In genomic region chr9:105296889-105297288, GRCh38 we compare ENCODE assay signal across 9 cellular contexts. TPM values are rescaled to one million over a fixed set of nuclear protein-coding genes. Genes with fewer than 3 reads are reported as not detected.
DNase-seq lines count a peak whose midpoint lies in the region; ATAC-seq, FAIRE-seq and TF ChIP-seq lines count a peak whose summit lies in the region.
"Had no signal": no experiment of that assay in that cellular context is flagged by ENCODE, and none has a peak within 500 bp of the region (broad histone marks: within the 10 kb centered on the region; RNA-seq: fewer than 3 reads in every experiment).

No MANE protein-coding gene starts in this region.

- dilution Hi-C loops in keratinocyte (cut with MboI; ENCODE audit: extremely low pct_ligation_motif_present, low sequenced_read_pairs) = no loop called here

- H3K4me1 Mint-ChIP-seq in chondrocyte (ENCODE audit: low read depth) = peaks cover 52% of the 10 kb centered on the region

- no peak for TF ChIP-seq EP300 in upper lobe of left lung (IDR thresholded peaks at IDR 0.05)

- peaks cover 9% of the 10 kb centered on the region for H3K79me2 ChIP-seq in keratinocyte (ENCODE audit: control insufficient read depth, insufficient read depth, low read length)

- 31 to 59% methylated on average over 2 of the region's 2 CpGs for WGBS in upper lobe of left lung, 2 donors

- H3K9me3 ChIP-seq in keratinocyte (ENCODE audit: control insufficient read depth, low read depth, low read length) (no peaks in the 10 kb centered on the region), upper lobe of left lung (no peaks in the 10 kb centered on the region)

- TF ChIP-seq POLR2A in upper lobe of left lung (IDR thresholded peaks at IDR 0.05) = no peak

- H3K4me3 ChIP-seq in keratinocyte (ENCODE audit: control insufficient read depth in 2 of 3, extremely low read depth in 1 of 3, insufficient read depth in 2 of 3, low read depth in 1 of 3, low read length in 3 of 3) (no peak overlapping the region), upper lobe of left lung (no peak overlapping the region)

- H3K27me3 Mint-ChIP-seq in chondrocyte (ENCODE audit: low read depth) = no peaks in the 10 kb centered on the region

- H3K4me3 Mint-ChIP-seq in chondrocyte (ENCODE audit: unreplicated experiment) = no peak overlapping the region

- no peaks in the 10 kb centered on the region for H3K9me1 ChIP-seq in keratinocyte (ENCODE audit: control insufficient read depth, extremely low read depth, insufficient read depth, low read length)

- H3K36me3 ChIP-seq in keratinocyte (ENCODE audit: control insufficient read depth in 2 of 2, extremely low read depth in 1 of 2, insufficient read depth in 2 of 2, low read length in 2 of 2) (no peaks in the 10 kb centered on the region), upper lobe of left lung (peaks cover 0 to 15% (median 3%) of the 10 kb centered on the region in 4 donors)

- no peaks in the 10 kb centered on the region for H4K20me1 ChIP-seq in keratinocyte (ENCODE audit: control insufficient read depth, extremely low read depth, insufficient read depth, low read length)

- no peak for TF ChIP-seq CTCF in chondrocyte (IDR thresholded peaks at IDR 0.05)
- no peak for TF ChIP-seq CTCF in keratinocyte (optimal IDR thresholded peaks at IDR 0.05 in 1 of 3, IDR thresholded peaks at IDR 0.05 in 1 of 3, conservative IDR thresholded peaks at IDR 0.05 in 1 of 3; ENCODE audit: extremely low read depth in 1 of 3, insufficient read depth in 2 of 3, low read length in 3 of 3)
- no peak for TF ChIP-seq CTCF in upper lobe of left lung (IDR thresholded peaks at IDR 0.05)
- no peak for TF ChIP-seq CTCF in GM10266 (IDR thresholded peaks at IDR 0.05; ENCODE audit: control insufficient read depth, insufficient read depth, low read depth, missing control alignments)

- H3K27ac ChIP-seq in keratinocyte (ENCODE audit: control insufficient read depth, insufficient read depth, low read length) (peak overlapping the region; percentile 61), upper lobe of left lung (peak overlapping the region in 3 of 4 donors; percentile 28 to 82 (median 68))

- peaks cover 3% of the 10 kb centered on the region for H3K9me3 Mint-ChIP-seq in chondrocyte (ENCODE audit: low read depth)

- peak; percentile 96 for DNase-seq in M059J (ENCODE audit: low read depth)
- DNase-seq in chondrocyte (ENCODE audit: low spot score) = no peak
- DNase-seq in keratinocyte (ENCODE audit: low read depth, low spot score) = no peak
- no peak for DNase-seq in upper lobe of left lung
- no peak for DNase-seq in GM10266 (ENCODE audit: extremely low spot score)
- no peak for DNase-seq in DMS79 (lab: John Stamatoyannopoulos, UW)
- DNase-seq in NCI-H187 treated with DMSO at 0.1 percent for 48 hours (lab: John Stamatoyannopoulos, UW) = no peak
- DNase-seq: SHP77 had no signal

- H3K4me1 ChIP-seq in keratinocyte (ENCODE audit: control insufficient read depth, extremely low read depth, insufficient read depth, low read length) (peaks cover 27% of the 10 kb centered on the region), upper lobe of left lung (peaks cover 7 to 45% (median 24%) of the 10 kb centered on the region in 4 donors)

- peak overlapping the region; percentile 20 for H3K9ac ChIP-seq in keratinocyte (ENCODE audit: control insufficient read depth, extremely low read depth, insufficient read depth, low read length)

- peak; percentile 53 to 86 for ATAC-seq in upper lobe of left lung (ENCODE audit: low FRiP score in 2 of 2)
- no peak for ATAC-seq in GM21423 (IDR thresholded peaks at IDR 0.05; ENCODE audit: unreplicated experiment)

- H3K27me3 ChIP-seq in keratinocyte (ENCODE audit: control insufficient read depth, extremely low read depth, insufficient read depth, low read length) (no peaks in the 10 kb centered on the region), upper lobe of left lung (no peaks in the 10 kb centered on the region)

- peak overlapping the region; percentile 40 for H3K4me2 ChIP-seq in keratinocyte (ENCODE audit: control insufficient read depth, extremely low read depth, insufficient read depth, low read depth, low read length)

- H3K36me3 Mint-ChIP-seq in chondrocyte (ENCODE audit: low read depth) = no peaks in the 10 kb centered on the region

- H3K27ac Mint-ChIP-seq in chondrocyte (ENCODE audit: unreplicated experiment) = peak overlapping the region; percentile 88

- H2AFZ ChIP-seq in keratinocyte (ENCODE audit: control insufficient read depth, low read length) = no peak overlapping the region

- peak; percentile 29 for FAIRE-seq in keratinocyte (lab: Jason Lieb, UNC)

RNA-seq across cellular contexts. Expression of gene SLC44A1, which starts 52.4 kb away (rescaled TPM):
- 46.1 and 55.4 TPM in 2 replicates for total RNA-seq in M059J (2014; rRNA removed; shearing (Covaris generic))
- total RNA-seq in chondrocyte (17.1 to 34.5 TPM (median 18.6 TPM) in 3 replicates), upper lobe of left lung (10 to 100 TPM; 15.7 to 62.2 (median 44.6) TPM)
- 21.8 to 26.7 TPM (median 22.9 TPM) in 3 replicates for polyA plus RNA-seq in keratinocyte
- 14.2 TPM for polyA plus RNA-seq in keratinocyte (2011; ENCODE audit: low read depth)
- polyA plus RNA-seq in keratinocyte (2011; cell fraction: cytosol; rRNA removed) = 9.6 and 19.9 TPM in 2 replicates
- polyA plus RNA-seq in keratinocyte (2011; cell fraction: nucleus; rRNA removed) = 15.0 TPM in 2 replicates
- 20.3 and 23.1 TPM in 2 replicates for polyA plus RNA-seq in keratinocyte (2012; ENCODE audit: low replicate concordance)
- polyA minus RNA-seq in keratinocyte = 49.7 to 68.6 TPM (median 60.1 TPM) in 3 replicates
- polyA minus RNA-seq in keratinocyte (2011; cell fraction: cytosol; rRNA and poly(A)+ RNA removed) = 17.6 TPM
- polyA minus RNA-seq in keratinocyte (2011; cell fraction: nucleus; rRNA and poly(A)+ RNA removed) = 21.5 and 50.7 TPM in 2 replicates
